14 cellular contexts compared by ENCODE assay signal in genomic region chr22:46352276-46352675, GRCh38.
"Had no signal": no experiment of that assay in that cellular context is flagged by ENCODE, and none has a peak within 500 bp of the region (broad histone marks: within the 10 kb centered on the region; RNA-seq: fewer than 3 reads in every experiment).

No MANE protein-coding gene starts in this region.

- H3K4me3 ChIP-seq: pancreas, sigmoid colon, tibial artery had no signal

- H3K27ac Mint-ChIP-seq: activated CD4-positive, alpha-beta T cell treated with anti-CD3 and anti-CD28 coated beads, Interleukin-2, amount 10 ng/mL, durations not matched to agents 7 days and 5 days; activated CD8-positive, alpha-beta T cell treated with anti-CD3 and anti-CD28 coated beads, Interleukin-2, amount 10 ng/mL, durations not matched to agents 7 days and 5 days; natural killer cell; T-helper 17 cell had no signal

- ATAC-seq: activated CD4-positive, CD25-positive, alpha-beta regulatory T cell treated with anti-CD3 and anti-CD28 coated beads, Interleukin-2, amount 50 U/mL, for 24 hours; activated CD8-positive, alpha-beta T cell treated with anti-CD3 and anti-CD28 coated beads, Interleukin-2, amount 10 ng/mL, durations not matched to agents 7 days and 5 days; natural killer cell; T-helper 17 cell had no signal

- H3K9me3 ChIP-seq: neutrophil, pancreas, sigmoid colon, tibial artery had no signal

- H3K27me3 ChIP-seq: foreskin keratinocyte, neutrophil, pancreas, sigmoid colon, tibial artery had no signal

- H3K27me3 Mint-ChIP-seq: activated CD4-positive, alpha-beta T cell treated with anti-CD3 and anti-CD28 coated beads, Interleukin-2, amount 10 ng/mL, durations not matched to agents 7 days and 5 days; T-helper 17 cell had no signal

- DNase-seq: activated CD4-positive, alpha-beta T cell treated with anti-CD3 and anti-CD28 coated beads, Interleukin-2, amount 10 ng/mL, durations not matched to agents 7 days and 5 days; activated CD8-positive, alpha-beta T cell treated with anti-CD3 and anti-CD28 coated beads, Interleukin-2, amount 10 ng/mL, durations not matched to agents 7 days and 5 days; activated effector memory CD4-positive, alpha-beta T cell treated with Interleukin-2 at 50 U/mL for 16 hours; activated naive CD4-positive, alpha-beta T cell treated with anti-CD3 and anti-CD28 coated beads, Interleukin-2, amount 50 U/mL, for 16 hours; activated T-cell treated with anti-CD3 and anti-CD28 coated beads, Interleukin-2, amount 50 U/mL, for 48 hours; natural killer cell; sigmoid colon; stimulated activated naive CD4-positive, alpha-beta T cell treated with Interleukin-2 at 50 U/mL for 16 hours; T-helper 17 cell; tibial artery had no signal

- H3K9me3 Mint-ChIP-seq: activated CD4-positive, alpha-beta T cell treated with anti-CD3 and anti-CD28 coated beads, Interleukin-2, amount 10 ng/mL, durations not matched to agents 7 days and 5 days; natural killer cell had no signal

- H3K27ac ChIP-seq: foreskin keratinocyte, neutrophil, sigmoid colon, tibial artery had no signal

- H3K4me1 ChIP-seq: tibial artery had no signal

- H3K36me3 Mint-ChIP-seq: natural killer cell had no signal

- H3K4me3 Mint-ChIP-seq: activated CD4-positive, alpha-beta T cell treated with anti-CD3 and anti-CD28 coated beads, Interleukin-2, amount 10 ng/mL, durations not matched to agents 7 days and 5 days; activated CD8-positive, alpha-beta T cell treated with anti-CD3 and anti-CD28 coated beads, Interleukin-2, amount 10 ng/mL, durations not matched to agents 7 days and 5 days; natural killer cell; T-helper 17 cell had no signal

- H3K4me1 Mint-ChIP-seq: activated CD4-positive, alpha-beta T cell treated with anti-CD3 and anti-CD28 coated beads, Interleukin-2, amount 10 ng/mL, durations not matched to agents 7 days and 5 days had no signal
